Comparison of ENCODE assay signal across 9 cellular contexts in the genomic region with DNA sequence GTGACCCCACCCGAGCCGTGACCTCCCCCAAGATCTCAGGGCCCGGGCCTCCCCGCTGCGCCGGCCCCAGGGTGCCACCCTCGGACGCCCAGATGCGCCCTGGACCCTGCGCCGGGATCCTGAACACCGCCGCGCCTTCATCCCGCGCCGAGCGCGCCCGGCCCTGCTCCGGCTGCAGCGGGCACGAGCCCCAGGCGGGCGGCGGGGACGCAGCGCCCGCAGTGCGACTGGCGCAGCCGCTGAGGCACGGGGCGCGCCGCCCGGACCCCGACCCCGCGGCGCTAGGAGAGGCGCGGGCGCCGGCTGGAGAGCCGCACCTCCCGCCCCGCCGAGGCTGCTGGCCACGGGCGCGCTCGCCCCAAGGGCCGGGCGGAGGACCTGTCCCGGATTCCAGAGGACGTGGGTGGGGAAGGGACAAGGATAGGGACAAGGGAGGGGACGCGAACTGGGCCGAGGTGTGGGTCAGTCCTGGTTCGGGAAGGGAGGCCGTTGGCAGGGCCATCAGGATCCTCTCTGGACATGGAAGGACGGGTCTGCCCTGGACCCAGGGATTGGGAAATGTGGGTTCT. TPM values are rescaled to one million over a fixed set of nuclear protein-coding genes. Genes with fewer than 3 reads are reported as not detected.
DNase-seq lines count a peak whose midpoint lies in the region; ATAC-seq and TF ChIP-seq lines count a peak whose summit lies in the region.
"Had no signal": no experiment of that assay in that cellular context is flagged by ENCODE, and none has a peak within 500 bp of the region (broad histone marks: within the 10 kb centered on the region; RNA-seq: fewer than 3 reads in every experiment).

No MANE protein-coding gene starts in this region.

- no peak overlapping the region for H4K91ac ChIP-seq in mesenchymal stem cell (ENCODE audit: low read length)

- H2AFZ ChIP-seq in mesenchymal stem cell (ENCODE audit: low read depth, low read length): peak overlapping the region; percentile 18

- no peak overlapping the region for H4K8ac ChIP-seq in mesenchymal stem cell (ENCODE audit: low read length)

- no peak overlapping the region for H2AK5ac ChIP-seq in mesenchymal stem cell (ENCODE audit: low read length, severe bottlenecking)

- ATAC-seq in HG03378 (IDR thresholded peaks at IDR 0.05; ENCODE audit: unreplicated experiment): no peak
- no peak for ATAC-seq in GM21529 (IDR thresholded peaks at IDR 0.05; ENCODE audit: unreplicated experiment)
- ATAC-seq: activated naive CD4-positive, alpha-beta T cell treated with anti-CD3 and anti-CD28 coated beads, Interleukin-2, amount 50 U/mL, for 72 hours had no signal

- in situ Hi-C loops in astrocyte of the spinal cord (cut with HindIII; ENCODE audit: low sequenced_read_pairs): no loop called here
- in situ Hi-C loops in G401 (cut with HindIII; ENCODE audit: low sequenced_read_pairs): no loop called here

- H3K23ac ChIP-seq in mesenchymal stem cell (ENCODE audit: low read length in 2 of 2): peak overlapping the region in 1 of 2 experiments; percentile 16

- peaks cover 18 to 46% of the 10 kb centered on the region in 2 experiments for H3K27me3 ChIP-seq in mesenchymal stem cell (ENCODE audit: control insufficient read depth in 1 of 2, insufficient read depth in 1 of 2, low read length in 2 of 2)
- no peaks in the 10 kb centered on the region for H3K27me3 ChIP-seq in vagina

- H3K79me1 ChIP-seq in mesenchymal stem cell (replicated peaks; ENCODE audit: low read length, poor library complexity, severe bottlenecking): no peaks in the 10 kb centered on the region

- no peak overlapping the region for H3K14ac ChIP-seq in mesenchymal stem cell (ENCODE audit: low read length in 2 of 2)

- H3K4me1 ChIP-seq in mesenchymal stem cell (ENCODE audit: control insufficient read depth, insufficient read depth, low read depth, low read length) (peaks cover 45% of the 10 kb centered on the region), vagina (peaks cover 57% of the 10 kb centered on the region)

- peak overlapping the region; percentile 60 for H3K4me3 ChIP-seq in astrocyte of the spinal cord (ENCODE audit: low read depth, low read length)
- peak overlapping the region; percentile 76 to 82 for H3K4me3 ChIP-seq in mesenchymal stem cell (ENCODE audit: insufficient read depth in 1 of 2, low read depth in 1 of 2, low read length in 2 of 2)
- H3K4me3 ChIP-seq in vagina: peak overlapping the region; percentile 54 to 85

- peaks cover 4% of the 10 kb centered on the region for H3K9me3 ChIP-seq in mesenchymal stem cell (ENCODE audit: control insufficient read depth, low read length)
- no peaks in the 10 kb centered on the region for H3K9me3 ChIP-seq in vagina

- H3K18ac ChIP-seq in mesenchymal stem cell (ENCODE audit: low read depth in 1 of 2, low read length in 2 of 2): peak overlapping the region in 1 of 2 experiments; percentile 79

- H3K36me3 ChIP-seq in mesenchymal stem cell (ENCODE audit: control insufficient read depth in 1 of 2, insufficient read depth in 2 of 2, low read depth in 1 of 2, low read length in 2 of 2) (peaks cover 0 to 6% of the 10 kb centered on the region in 2 experiments), vagina (no peaks in the 10 kb centered on the region)

- H3K27ac ChIP-seq in mesenchymal stem cell (ENCODE audit: low read length, poor library complexity, severe bottlenecking) (no peak overlapping the region), vagina (peak overlapping the region; percentile 27)

- H3K4ac ChIP-seq in mesenchymal stem cell (ENCODE audit: low read depth in 1 of 2, low read length in 2 of 2): no peak overlapping the region

- H2BK12ac ChIP-seq in mesenchymal stem cell (ENCODE audit: low read length in 2 of 2): no peak overlapping the region

- TF ChIP-seq CTCF in astrocyte of the spinal cord (IDR thresholded peaks at IDR 0.05; ENCODE audit: low read depth, low read length) (no peak), vagina (IDR thresholded peaks at IDR 0.05) (no peak)

- TF ChIP-seq POLR2A in vagina (IDR thresholded peaks at IDR 0.05): no peak

- H3K9ac ChIP-seq in mesenchymal stem cell (ENCODE audit: low read length): peak overlapping the region; percentile 54

- no peak overlapping the region for H2BK120ac ChIP-seq in mesenchymal stem cell (ENCODE audit: low read depth, low read length)

- peak overlapping the region; percentile 60 for H2BK5ac ChIP-seq in mesenchymal stem cell (ENCODE audit: low read depth, low read length, poor library complexity, severe bottlenecking)

- H2BK15ac ChIP-seq in mesenchymal stem cell (ENCODE audit: low read depth, poor library complexity, severe bottlenecking): no peak overlapping the region

- intact Hi-C loops in vagina (cut with DNase I): loop anchor here (5.0 to 10.0 kb wide), 2 partner anchors 152 to 175 kb away; a partner anchor contains a TSS

- WGBS in mesenchymal stem cell: 1% methylated on average over 58 of the region's 63 CpGs

- peak overlapping the region; percentile 94 for H3K4me2 ChIP-seq in mesenchymal stem cell (ENCODE audit: low read length, poor library complexity, severe bottlenecking)

- peak; percentile 22 for DNase-seq in stimulated activated CD4-positive, alpha-beta T cell treated with anti-CD3 and anti-CD28 coated beads, Interleukin-12 subunit alpha, Interleukin-12 subunit beta, amount 100 ng/mL, for 4 hours
- DNase-seq in stimulated activated CD4-positive, alpha-beta T cell treated with anti-CD3 and anti-CD28 coated beads, Interleukin-4, amount 100 ng/mL, for 24 hours: no peak
- DNase-seq in astrocyte of the spinal cord (ENCODE audit: low read depth, low spot score) (no peak), mesenchymal stem cell (peak; percentile 35), vagina (ENCODE audit: extremely low spot score in 2 of 2) (no peak), G401 (ENCODE audit: low spot score) (no peak)

RNA-seq across cellular contexts. Expression of a gene that starts 1.2 kb away (rescaled TPM):
- 1.0 TPM for polyA plus RNA-seq in mesenchymal stem cell (2013, experiment 1 of 2)
- polyA plus RNA-seq in mesenchymal stem cell (2013, experiment 2 of 2): 1.2 TPM
- 11.3 TPM for total RNA-seq in vagina
- 9.4 and 11.4 TPM in 2 replicates for total RNA-seq in G401 (2014; rRNA removed; shearing (Covaris generic))

RNA-seq across cellular contexts. Expression of a gene that starts 1.5 kb away (rescaled TPM):
- polyA plus RNA-seq in mesenchymal stem cell (2013, experiment 1 of 2): 0.03 TPM
- not detected for polyA plus RNA-seq in mesenchymal stem cell (2013, experiment 2 of 2)
- not detected for total RNA-seq in vagina
- 1.5 TPM in 1 of 2 replicates, not detected in the other for total RNA-seq in G401 (2014; rRNA removed; shearing (Covaris generic))
- total RNA-seq: activated naive CD4-positive, alpha-beta T cell treated with anti-CD3 and anti-CD28 coated beads, Interleukin-2, amount 50 U/mL, for 72 hours had no signal

RNA-seq across cellular contexts. Expression of a gene that starts 51.6 kb away (rescaled TPM):
- 50.8 TPM for polyA plus RNA-seq in mesenchymal stem cell (2013, experiment 1 of 2)
- 49.7 TPM for polyA plus RNA-seq in mesenchymal stem cell (2013, experiment 2 of 2)
- 30.2 TPM for total RNA-seq in vagina
- total RNA-seq in G401 (2014; rRNA removed; shearing (Covaris generic)): 28.3 and 28.7 TPM in 2 replicates

Comparison
In these comparisons a context has a peak if more than half of its experiments do, and no peak if none do; other contexts are left out.
1. DNase-seq: peak in stimulated activated CD4-positive, alpha-beta T cell treated with anti-CD3 and anti-CD28 coated beads, Interleukin-12 subunit alpha, Interleukin-12 subunit beta, amount 100 ng/mL, for 4 hours (single experiment) and mesenchymal stem cell (single experiment); none in stimulated activated CD4-positive, alpha-beta T cell treated with anti-CD3 and anti-CD28 coated beads, Interleukin-4, amount 100 ng/mL, for 24 hours (single experiment), astrocyte of the spinal cord (single experiment), vagina (0 of 2) and G401 (single experiment).
2. Peak in every context shown above with its lines, with median percentiles within 50 percentile points of each other: H3K4me3 ChIP-seq.